Comparison of ENCODE assay signal across 12 cellular contexts in genomic region chr9:36788534-36788933, GRCh38.
A peak's percentile ranks its signal among the peaks of the same experiment; 100 is the strongest.
DNase-seq lines count a peak whose midpoint lies in the region; ATAC-seq, FAIRE-seq and TF ChIP-seq lines count a peak whose summit lies in the region.
"Had no signal": no experiment of that assay in that cellular context is flagged by ENCODE, and none has a peak within 500 bp of the region (broad histone marks: within the 10 kb centered on the region; RNA-seq: fewer than 3 reads in every experiment).

No MANE protein-coding gene starts in this region.

- peaks cover 2% of the 10 kb centered on the region for H3K27me3 ChIP-seq in astrocyte (ENCODE audit: insufficient read depth, low read length)
- H3K27me3 ChIP-seq in liver (ENCODE audit: control insufficient read depth in 4 of 4, insufficient read depth in 4 of 4, low read length in 3 of 4) = peaks cover 0 to 4% (median 1%) of the 10 kb centered on the region in 4 donors

- H3K79me2 ChIP-seq in astrocyte (ENCODE audit: insufficient read depth, low read length) = no peaks in the 10 kb centered on the region

- H3K9me3 Mint-ChIP-seq in astrocyte (ENCODE audit: unreplicated experiment) = peaks cover 12% of the 10 kb centered on the region

- H3K9ac ChIP-seq in astrocyte (ENCODE audit: low read length) (no peak overlapping the region), liver (ENCODE audit: low read depth in 1 of 2, low read length in 2 of 2) (no peak overlapping the region)

- H3K4me3 Mint-ChIP-seq in astrocyte (ENCODE audit: unreplicated experiment) = no peak overlapping the region
- H3K4me3 Mint-ChIP-seq: activated naive CD8-positive, alpha-beta T cell treated with anti-CD3 and anti-CD28 coated beads, Interleukin-2, amount 10 ng/mL, durations not matched to agents 7 days and 5 days had no signal

- no peaks in the 10 kb centered on the region for H4K20me1 ChIP-seq in astrocyte (ENCODE audit: insufficient read depth, low read length)

- peaks cover 7% of the 10 kb centered on the region for H3K4me1 Mint-ChIP-seq in astrocyte (ENCODE audit: low read depth, unreplicated experiment)
- H3K4me1 Mint-ChIP-seq: activated naive CD8-positive, alpha-beta T cell treated with anti-CD3 and anti-CD28 coated beads, Interleukin-2, amount 10 ng/mL, durations not matched to agents 7 days and 5 days had no signal

- WGBS in liver = 53% methylated on average over 5 of the region's 5 CpGs

- peaks cover 2% of the 10 kb centered on the region for H3K36me3 Mint-ChIP-seq in astrocyte (ENCODE audit: low read depth, unreplicated experiment)
- H3K36me3 Mint-ChIP-seq: activated naive CD8-positive, alpha-beta T cell treated with anti-CD3 and anti-CD28 coated beads, Interleukin-2, amount 10 ng/mL, durations not matched to agents 7 days and 5 days had no signal

- H3K9me3 ChIP-seq in astrocyte (ENCODE audit: insufficient read depth, low read depth, low read length) (peaks cover 4% of the 10 kb centered on the region), liver (ENCODE audit: control insufficient read depth in 4 of 4, low read length in 3 of 4) (peaks cover 0 to 4% (median 2%) of the 10 kb centered on the region in 4 donors)

- H3K27ac Mint-ChIP-seq in astrocyte (ENCODE audit: unreplicated experiment) = no peak overlapping the region
- H3K27ac Mint-ChIP-seq: activated naive CD8-positive, alpha-beta T cell treated with anti-CD3 and anti-CD28 coated beads, Interleukin-2, amount 10 ng/mL, durations not matched to agents 7 days and 5 days had no signal

- H3K36me3 ChIP-seq in astrocyte (ENCODE audit: insufficient read depth, low read length) = no peaks in the 10 kb centered on the region
- H3K36me3 ChIP-seq in liver (ENCODE audit: control insufficient read depth in 4 of 4, insufficient read depth in 3 of 4, low read depth in 1 of 4, low read length in 3 of 4) = no peaks in the 10 kb centered on the region
- H3K36me3 ChIP-seq: left ventricle myocardium inferior had no signal

- H3K27ac ChIP-seq in astrocyte (ENCODE audit: low read depth, low read length) (no peak overlapping the region), liver (ENCODE audit: low read depth in 1 of 2, low read length in 2 of 2) (no peak overlapping the region)
- H3K27ac ChIP-seq: epithelial cell of prostate, left ventricle myocardium inferior had no signal

- TF ChIP-seq RAD21 in liver (IDR thresholded peaks at IDR 0.05) = no peak

- FAIRE-seq in astrocyte (lab: Jason Lieb, UNC) (no peak), urothelium cell line (lab: Jason Lieb, UNC) (no peak)

- ATAC-seq in GM19463 (IDR thresholded peaks at IDR 0.05; ENCODE audit: unreplicated experiment) = peak; percentile 68
- ATAC-seq in HG02588 (IDR thresholded peaks at IDR 0.05; ENCODE audit: unreplicated experiment) = no peak

- H3K4me2 ChIP-seq in astrocyte (ENCODE audit: low read length) = no peak overlapping the region

- H3K4me3 ChIP-seq in AG10803 (ENCODE audit: low read length) (no peak overlapping the region), astrocyte (ENCODE audit: insufficient read depth, low read depth, low read length) (no peak overlapping the region), liver (ENCODE audit: low read depth in 1 of 3, low read length in 3 of 3) (no peak overlapping the region)
- H3K4me3 ChIP-seq: left ventricle myocardium inferior had no signal

- H3K27me3 Mint-ChIP-seq in astrocyte (ENCODE audit: low read depth, unreplicated experiment) = peaks cover 41% of the 10 kb centered on the region

- no peak overlapping the region for H2AFZ ChIP-seq in astrocyte (ENCODE audit: low read depth, low read length)

- DNase-seq in AG10803 (ENCODE audit: low read depth) (no peak), astrocyte (ENCODE audit: low read depth) (no peak), urothelium cell line (ENCODE audit: low spot score) (no peak), superior temporal gyrus (ENCODE audit: extremely low spot score) (no peak)
- DNase-seq in stimulated activated CD4-positive, alpha-beta T cell treated with anti-CD3 and anti-CD28 coated beads, Interleukin-12 subunit alpha, Interleukin-12 subunit beta, amount 100 ng/mL, for 4 hours = no peak
- DNase-seq: activated naive CD8-positive, alpha-beta T cell treated with anti-CD3 and anti-CD28 coated beads, Interleukin-2, amount 10 ng/mL, durations not matched to agents 7 days and 5 days; left ventricle myocardium inferior; NCI-H2107 had no signal

- TF ChIP-seq CTCF in AG10803 (conservative IDR thresholded peaks at IDR 0.05; ENCODE audit: low read length) (peak; percentile 40), astrocyte (IDR thresholded peaks at IDR 0.05; ENCODE audit: insufficient read depth, low read depth, low read length) (peak; percentile 13), liver (IDR thresholded peaks at IDR 0.05; ENCODE audit: low read depth, low read length, missing input control) (peak; percentile 30)

- H3K4me1 ChIP-seq in astrocyte (ENCODE audit: insufficient read depth, low read length) (no peaks in the 10 kb centered on the region), liver (ENCODE audit: control insufficient read depth in 4 of 4, insufficient read depth in 4 of 4, low read length in 3 of 4) (no peaks in the 10 kb centered on the region)
- H3K4me1 ChIP-seq: left ventricle myocardium inferior had no signal

TF ChIP-seq in liver, 16 proteins besides CTCF, POLR2A, EP300 and RAD21:
- no peak for TF ChIP-seq REST (IDR thresholded peaks at IDR 0.05)
- no peak for TF ChIP-seq HNF4G (IDR thresholded peaks at IDR 0.05)
- TF ChIP-seq YY1 (IDR thresholded peaks at IDR 0.05) = no peak
- no peak for TF ChIP-seq FOXA1 (IDR thresholded peaks at IDR 0.05)
- no peak for TF ChIP-seq EGR1 (IDR thresholded peaks at IDR 0.05; ENCODE audit: low read depth in 2 of 2)
- TF ChIP-seq MAX (IDR thresholded peaks at IDR 0.05) = no peak
- TF ChIP-seq SP1 (IDR thresholded peaks at IDR 0.05) = no peak
- TF ChIP-seq GABPA (IDR thresholded peaks at IDR 0.05 in 1 of 2, conservative IDR thresholded peaks at IDR 0.05 in 1 of 2) = no peak
- no peak for TF ChIP-seq FOXA2 (IDR thresholded peaks at IDR 0.05)
- no peak for TF ChIP-seq HNF4A (conservative IDR thresholded peaks at IDR 0.05)
- no peak for TF ChIP-seq JUND (IDR thresholded peaks at IDR 0.05)
- TF ChIP-seq RXRA (IDR thresholded peaks at IDR 0.05) = no peak
- TF ChIP-seq ATF3 (IDR thresholded peaks at IDR 0.05) = no peak
- TF ChIP-seq ZBTB33 (IDR thresholded peaks at IDR 0.05) = no peak
